In genomic region chr1:246002725-246003441, GRCh38 we compare ENCODE assay signal across 8 cellular contexts.
A peak's percentile ranks its signal among the peaks of the same experiment; 100 is the strongest.
DNase-seq lines count a peak whose midpoint lies in the region; ATAC-seq and TF ChIP-seq lines count a peak whose summit lies in the region.

No MANE protein-coding gene starts in this region.

- RAD21 ChIA-PET in HCT116 (lab: Charles Lee; ENCODE audit: low non-redundant PET in 1 of 2, low total read pairs in 2 of 2, uncharacterized antibody in 2 of 2, unreplicated experiment in 2 of 2): interaction anchor here (1.1 to 1.6 kb wide), 3 partner anchors 114 to 850 kb away, joined by 3 to 7 read pairs (median 5); no protein-coding TSS in a partner anchor

- H3K4me2 ChIP-seq in DOHH2 (ENCODE audit: low read length) (no peak overlapping the region), HCT116 (ENCODE audit: low read length) (no peak overlapping the region)

- H3K27ac ChIP-seq in DOHH2 (ENCODE audit: low read depth, low read length) (no peak overlapping the region), HCT116 (ENCODE audit: low read depth, low read length) (no peak overlapping the region), adrenal gland (no peak overlapping the region)

- TF ChIP-seq CTCF in DOHH2 (IDR thresholded peaks at IDR 0.05; ENCODE audit: low read depth, low read length, poor library complexity, severe bottlenecking) (peak; percentile 80), HCT116 (IDR thresholded peaks at IDR 0.05 in 2 of 3, conservative IDR thresholded peaks at IDR 0.05 in 1 of 3; ENCODE audit: borderline replicate concordance in 1 of 3, insufficient read depth in 1 of 3, low read depth in 2 of 3, low read length in 2 of 3) (peak; percentile 74 to 88 (median 78)), adrenal gland (IDR thresholded peaks at IDR 0.05) (peak; percentile 86 to 95 (median 92))

- H3K36me3 ChIP-seq in DOHH2 (ENCODE audit: control insufficient read depth, low read length): no peaks in the 10 kb centered on the region
- H3K36me3 ChIP-seq in HCT116 (ENCODE audit: control insufficient read depth in 1 of 2, insufficient read depth in 2 of 2, low read length in 2 of 2): no peaks in the 10 kb centered on the region
- H3K36me3 ChIP-seq in adrenal gland (replicated peaks in 1 of 2): no peaks in the 10 kb centered on the region

- CTCF ChIA-PET in HCT116 (lab: Charles Lee): interaction anchor here (0.6 to 2.6 kb wide), 6 partner anchors 16 to 923 kb away, joined by 3 to 21 read pairs (median 4); no protein-coding TSS in a partner anchor

- no TSS peak for BruUV-seq in HCT116 (replicated peaks; lab: Mats Ljungman, UMichigan)

- no peaks in the 10 kb centered on the region for H4K20me1 ChIP-seq in DOHH2 (ENCODE audit: control insufficient read depth, insufficient read depth, low read depth, low read length)
- no peaks in the 10 kb centered on the region for H4K20me1 ChIP-seq in HCT116 (ENCODE audit: insufficient read depth)

- intact Hi-C loops in HCT116 (cut with micrococcal nuclease): loop anchor here (1.0 to 5.0 kb wide), 5 partner anchors 116 to 924 kb away; no protein-coding TSS in a partner anchor
- intact Hi-C loops in adrenal gland (cut with DNase I): loop anchor here (5.0 kb wide), 1 partner anchor 851 kb away; the partner anchor contains the start of gene KIF26B (in 2 of the 2)
- intact Hi-C loops in left cardiac atrium (cut with DNase I): loop anchor here (2.0 to 5.0 kb wide), 2 partner anchors 846 to 850 kb away; no protein-coding TSS in a partner anchor

- no peak overlapping the region for H3K9ac ChIP-seq in HCT116 (ENCODE audit: low read length)

- H3K4me1 ChIP-seq in DOHH2 (ENCODE audit: control insufficient read depth, low read length) (peaks cover 7% of the 10 kb centered on the region; the same call in 1 of the 2 replicates), HCT116 (ENCODE audit: control insufficient read depth in 1 of 2, insufficient read depth in 2 of 2, low read length in 2 of 2) (peaks cover 11 to 23% of the 10 kb centered on the region in 2 experiments), adrenal gland (replicated peaks in 1 of 2) (peaks cover 0 to 6% of the 10 kb centered on the region in 2 donors)

- 73 to 79% (median 76%) methylated on average over 19 to 23 of the region's 23 CpGs for WGBS in adrenal gland, 4 donors

- POLR2A ChIA-PET in HCT116 (lab: Charles Lee): no interaction called here

- H3K27me3 ChIP-seq in DOHH2 (ENCODE audit: control insufficient read depth, low read length): no peaks in the 10 kb centered on the region
- H3K27me3 ChIP-seq in HCT116 (ENCODE audit: insufficient read depth, low read length): no peaks in the 10 kb centered on the region
- H3K27me3 ChIP-seq in adrenal gland: no peaks in the 10 kb centered on the region

- peak; percentile 96 for TF ChIP-seq RAD21 in HCT116 (IDR thresholded peaks at IDR 0.05; ENCODE audit: low read depth)

- no peaks in the 10 kb centered on the region for H3K9me3 ChIP-seq in DOHH2 (ENCODE audit: control insufficient read depth, insufficient read depth, low read length)
- no peaks in the 10 kb centered on the region for H3K9me3 ChIP-seq in HCT116 (ENCODE audit: control insufficient read depth in 1 of 2, insufficient read depth in 1 of 2, low read depth in 1 of 2, low read length in 2 of 2)
- H3K9me3 ChIP-seq in adrenal gland (replicated peaks in 1 of 3): no peaks in the 10 kb centered on the region

- H3K9me2 ChIP-seq in DOHH2 (replicated peaks; ENCODE audit: control insufficient read depth, low read length): no peaks in the 10 kb centered on the region
- H3K9me2 ChIP-seq in HCT116 (ENCODE audit: insufficient read depth): no peaks in the 10 kb centered on the region

- ATAC-seq in HCT116 (peak; percentile 87), left cardiac atrium (peak; percentile 72 to 78), HG02870 (IDR thresholded peaks at IDR 0.05; ENCODE audit: unreplicated experiment) (no peak)

- TF ChIP-seq POLR2A in HCT116 (IDR thresholded peaks at IDR 0.05; ENCODE audit: borderline replicate concordance, extremely low read depth, insufficient read depth, insufficient read length) (no peak), adrenal gland (IDR thresholded peaks at IDR 0.05) (no peak)

- no peak overlapping the region for H2AFZ ChIP-seq in HCT116 (ENCODE audit: low read depth, low read length, poor library complexity, severe bottlenecking)

- DNase-seq in HCT116 (ENCODE audit: low read depth, low spot score): peak; percentile 73
- DNase-seq in NCI-H1694 (lab: John Stamatoyannopoulos, UW): peak; percentile 93
- peak; percentile 57 to 78 (median 65) for DNase-seq in T-helper 1 cell
- peak; percentile 78 to 97 (median 90) for DNase-seq in adrenal gland
- DNase-seq in left cardiac atrium: peak; percentile 90
- DNase-seq in renal cortical epithelial cell (ENCODE audit: low read depth): peak; percentile 82

- no peaks in the 10 kb centered on the region for H3F3A ChIP-seq in DOHH2 (ENCODE audit: control insufficient read depth, insufficient read depth)

- no peak overlapping the region for H3K4me3 ChIP-seq in DOHH2 (ENCODE audit: low read length)
- H3K4me3 ChIP-seq in HCT116 (replicated peaks in 1 of 2; ENCODE audit: low read depth in 1 of 2, low read length in 2 of 2): no peak overlapping the region
- no peak overlapping the region for H3K4me3 ChIP-seq in adrenal gland

- H3K79me2 ChIP-seq in DOHH2 (ENCODE audit: control insufficient read depth, low read length) (no peaks in the 10 kb centered on the region), HCT116 (ENCODE audit: insufficient read depth, low read length) (no peaks in the 10 kb centered on the region)

TF ChIP-seq in HCT116, 20 proteins besides CTCF, POLR2A, EP300 and RAD21:
- TF ChIP-seq CBX3 (IDR thresholded peaks at IDR 0.05; ENCODE audit: low read depth) (no peak), EZH2phosphoT487 (IDR thresholded peaks at IDR 0.05; ENCODE audit: borderline replicate concordance) (no peak), ATF3 (IDR thresholded peaks at IDR 0.05) (no peak), EZH2 (IDR thresholded peaks at IDR 0.05) (no peak), TCF7L2 (IDR thresholded peaks at IDR 0.05; ENCODE audit: borderline replicate concordance, extremely low read depth, insufficient read depth, insufficient read length) (no peak), REST (IDR thresholded peaks at IDR 0.05; ENCODE audit: low read depth) (no peak), JUND (IDR thresholded peaks at IDR 0.05) (no peak), ELF1 (IDR thresholded peaks at IDR 0.05; ENCODE audit: borderline replicate concordance, low read depth) (no peak), ZFX (IDR thresholded peaks at IDR 0.05) (no peak), CEBPB (IDR thresholded peaks at IDR 0.05; ENCODE audit: low read depth) (no peak), POLR2AphosphoS5 (IDR thresholded peaks at IDR 0.05; ENCODE audit: low read depth, low read length) (no peak), ZBTB33 (IDR thresholded peaks at IDR 0.05; ENCODE audit: extremely low read depth, insufficient replicate concordance, low read length) (no peak), YY1 (IDR thresholded peaks at IDR 0.05; ENCODE audit: extremely low read depth, insufficient replicate concordance, low read depth, low read length) (no peak), EGR1 (IDR thresholded peaks at IDR 0.05; ENCODE audit: low read depth) (no peak), FOSL1 (IDR thresholded peaks at IDR 0.05; ENCODE audit: low read depth) (no peak), SIN3A (IDR thresholded peaks at IDR 0.05; ENCODE audit: low read depth) (no peak), ZNF274 (IDR thresholded peaks at IDR 0.05; ENCODE audit: low read depth, low read length) (no peak)
